In genomic region chr11:96704847-96705246, GRCh38 we compare ENCODE assay signal across 1 cellular context.
TF ChIP-seq lines count a peak whose summit lies in the region.

No MANE protein-coding gene starts in this region.

TF ChIP-seq in SK-N-SH, 30 proteins besides CTCF, POLR2A, EP300 and RAD21 (continued from another document):
- TF ChIP-seq REST (IDR thresholded peaks at IDR 0.05; ENCODE audit: low read depth, low read length) (no peak), FOXJ3 (CRISPR knock-in tag; IDR thresholded peaks at IDR 0.05) (no peak), NFIC (IDR thresholded peaks at IDR 0.05; ENCODE audit: borderline replicate concordance) (no peak)
